In genomic region chr1:218646288-218646687, GRCh38 we compare ENCODE assay signal across 1 cellular context.
TF ChIP-seq lines count a peak whose summit lies in the region.

No MANE protein-coding gene starts in this region.

TF ChIP-seq in SK-N-SH treated with all-trans-retinoic acid at 6 μM for 48 hours, 23 proteins besides CTCF, POLR2A, EP300 and RAD21 (continued from another document):
- TF ChIP-seq, protein P1, sequence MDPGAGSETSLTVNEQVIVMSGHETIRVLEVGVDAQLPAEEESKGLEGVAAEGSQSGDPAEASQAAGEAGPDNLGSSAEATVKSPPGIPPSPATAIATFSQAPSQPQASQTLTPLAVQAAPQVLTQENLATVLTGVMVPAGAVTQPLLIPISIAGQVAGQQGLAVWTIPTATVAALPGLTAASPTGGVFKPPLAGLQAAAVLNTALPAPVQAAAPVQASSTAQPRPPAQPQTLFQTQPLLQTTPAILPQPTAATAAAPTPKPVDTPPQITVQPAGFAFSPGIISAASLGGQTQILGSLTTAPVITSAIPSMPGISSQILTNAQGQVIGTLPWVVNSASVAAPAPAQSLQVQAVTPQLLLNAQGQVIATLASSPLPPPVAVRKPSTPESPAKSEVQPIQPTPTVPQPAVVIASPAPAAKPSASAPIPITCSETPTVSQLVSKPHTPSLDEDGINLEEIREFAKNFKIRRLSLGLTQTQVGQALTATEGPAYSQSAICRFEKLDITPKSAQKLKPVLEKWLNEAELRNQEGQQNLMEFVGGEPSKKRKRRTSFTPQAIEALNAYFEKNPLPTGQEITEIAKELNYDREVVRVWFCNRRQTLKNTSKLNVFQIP (CRISPR knock-in tag; IDR thresholded peaks at IDR 0.05; ENCODE audit: borderline replicate concordance, low read depth), result no peak
- TF ChIP-seq ZNF8 (CRISPR knock-in tag; IDR thresholded peaks at IDR 0.05) (no peak), TCF4 (CRISPR knock-in tag; IDR thresholded peaks at IDR 0.05; ENCODE audit: borderline replicate concordance) (no peak), PPARA (CRISPR knock-in tag; IDR thresholded peaks at IDR 0.05; ENCODE audit: borderline replicate concordance) (no peak), ZNF70 (CRISPR knock-in tag; IDR thresholded peaks at IDR 0.05) (no peak), CSDC2 (CRISPR knock-in tag; IDR thresholded peaks at IDR 0.05) (no peak), ZFP3 (CRISPR knock-in tag; IDR thresholded peaks at IDR 0.05) (no peak), ESRRG (CRISPR knock-in tag; IDR thresholded peaks at IDR 0.05) (no peak)
